ENCODE assay signal across 18 cellular contexts in genomic region chr5:72587909-72588308, GRCh38.
DNase-seq lines count a peak whose midpoint lies in the region; ATAC-seq, FAIRE-seq and TF ChIP-seq lines count a peak whose summit lies in the region.
"Had no signal": no experiment of that assay in that cellular context is flagged by ENCODE, and none has a peak within 500 bp of the region (broad histone marks: within the 10 kb centered on the region; RNA-seq: fewer than 3 reads in every experiment).

No MANE protein-coding gene starts in this region.

- no peaks in the 10 kb centered on the region for H3K36me3 ChIP-seq in H1 (ENCODE audit: control insufficient read depth in 2 of 4, insufficient read depth in 4 of 4, low read length in 3 of 4)
- H3K36me3 ChIP-seq in neural progenitor cell = no peaks in the 10 kb centered on the region
- H3K36me3 ChIP-seq in right lobe of liver = no peaks in the 10 kb centered on the region
- no peaks in the 10 kb centered on the region for H3K36me3 ChIP-seq in body of pancreas (replicated peaks in 1 of 2; ENCODE audit: insufficient read depth in 1 of 2, low read depth in 2 of 2)
- H3K36me3 ChIP-seq: gastrocnemius medialis had no signal

- H3K27ac ChIP-seq in H1 (ENCODE audit: low read depth, low read length) (no peak overlapping the region), neural progenitor cell (no peak overlapping the region), right lobe of liver (no peak overlapping the region), body of pancreas (no peak overlapping the region)
- H3K27ac ChIP-seq: dorsolateral prefrontal cortex, gastrocnemius medialis had no signal

- no peaks in the 10 kb centered on the region for H3K9me3 Mint-ChIP-seq in neural progenitor cell
- H3K9me3 Mint-ChIP-seq: activated T-helper 1 cell treated with anti-CD3 and anti-CD28 coated beads, Interleukin-12 subunit alpha, Interleukin-12 subunit beta, Interleukin-2, Interleukin-4 antibody, amounts not matched to agents 30 ng/mL and 10 ng/mL and 1 ng/mL, durations not matched to agents 14 hours and 24 hours and 36 hours; stimulated activated naive B cell treated with anti-CD40 and anti-IgM and Interleukin-4, amounts not matched to agents 10 μg/mL and 1 μg/mL and 100 μg/mL, for 72 hours had no signal

- H3K4me2 ChIP-seq in H1 (ENCODE audit: insufficient read depth in 1 of 2, low read depth in 2 of 2, low read length in 2 of 2) = no peak overlapping the region; a peak in 1 of 4 replicates
- no peak overlapping the region for H3K4me2 ChIP-seq in neural progenitor cell

- H3K4me1 ChIP-seq in H1 (replicated peaks in 1 of 4; ENCODE audit: control insufficient read depth in 3 of 4, insufficient read depth in 4 of 4, low read length in 3 of 4) (no peaks in the 10 kb centered on the region; a peak in 1 of 7 replicates), neural progenitor cell (peaks cover 10% of the 10 kb centered on the region), right lobe of liver (no peaks in the 10 kb centered on the region), body of pancreas (no peaks in the 10 kb centered on the region)
- H3K4me1 ChIP-seq: gastrocnemius medialis had no signal

- no peak overlapping the region for H4K8ac ChIP-seq in H1 (ENCODE audit: extremely low read depth, insufficient read depth, low read length)

- no peak overlapping the region for H3K18ac ChIP-seq in H1 (ENCODE audit: extremely low read depth, low read length)

- intact Hi-C loops in right lobe of liver (cut with DNase I) (no loop called here), body of pancreas (cut with DNase I) (no loop called here)

- no peaks in the 10 kb centered on the region for H3K27me3 Mint-ChIP-seq in neural progenitor cell (ENCODE audit: insufficient read depth, low read depth)

- H3K27ac Mint-ChIP-seq in neural progenitor cell = peak overlapping the region; percentile 8
- H3K27ac Mint-ChIP-seq: activated T-helper 1 cell treated with anti-CD3 and anti-CD28 coated beads, Interleukin-12 subunit alpha, Interleukin-12 subunit beta, Interleukin-2, Interleukin-4 antibody, amounts not matched to agents 30 ng/mL and 10 ng/mL and 1 ng/mL, durations not matched to agents 14 hours and 24 hours and 36 hours; stimulated activated naive B cell treated with anti-CD40 and anti-IgM and Interleukin-4, amounts not matched to agents 10 μg/mL and 1 μg/mL and 100 μg/mL, for 72 hours had no signal

- H4K20me1 ChIP-seq in H1 (replicated peaks in 1 of 2; ENCODE audit: control insufficient read depth in 1 of 2, insufficient read depth in 2 of 2, low read length in 2 of 2) (no peaks in the 10 kb centered on the region), neural progenitor cell (ENCODE audit: low read depth) (no peaks in the 10 kb centered on the region)

- no peak overlapping the region for H2AK5ac ChIP-seq in H1 (ENCODE audit: low read depth, low read length)

- H3K79me1 ChIP-seq in H1 (ENCODE audit: low read depth, low read length) = no peaks in the 10 kb centered on the region

- FAIRE-seq in H1 (lab: Jason Lieb, UNC) = peak; percentile 28
- FAIRE-seq: islet of Langerhans had no signal

- no peak overlapping the region for H4K91ac ChIP-seq in H1 (replicated peaks; ENCODE audit: insufficient read length, low read length)

- no peak overlapping the region; a peak in 2 of 7 replicates for H3K9ac ChIP-seq in H1 (replicated peaks in 1 of 4; ENCODE audit: extremely low read depth in 1 of 4, low read depth in 3 of 4, low read length in 3 of 4)
- H3K9ac ChIP-seq in neural progenitor cell = no peak overlapping the region

- no peak overlapping the region for H4K5ac ChIP-seq in H1 (ENCODE audit: insufficient read length, low read depth, low read length)

- POLR2A ChIA-PET in H1 (lab: Charles Lee; ENCODE audit: partially characterized antibody) = no interaction called here

- H3K4ac ChIP-seq in H1 (replicated peaks; ENCODE audit: insufficient read length, low read depth, low read length) = no peak overlapping the region

- H3K27me3 ChIP-seq in H1 (replicated peaks in 1 of 4; ENCODE audit: control insufficient read depth in 3 of 4, extremely low read depth in 1 of 4, insufficient read depth in 3 of 4, low read length in 3 of 4) (no peaks in the 10 kb centered on the region), neural progenitor cell (no peaks in the 10 kb centered on the region), right lobe of liver (no peaks in the 10 kb centered on the region), body of pancreas (no peaks in the 10 kb centered on the region)
- H3K27me3 ChIP-seq: dorsolateral prefrontal cortex, gastrocnemius medialis had no signal

- TF ChIP-seq CTCF in H1 (IDR thresholded peaks at IDR 0.05; ENCODE audit: control extremely low read depth in 1 of 3, insufficient read depth in 1 of 3, low read depth in 1 of 3, low read length in 3 of 3) = no peak
- TF ChIP-seq CTCF in neural progenitor cell (IDR thresholded peaks at IDR 0.05) = no peak
- no peak for TF ChIP-seq CTCF in right lobe of liver (IDR thresholded peaks at IDR 0.05)
- no peak for TF ChIP-seq CTCF in body of pancreas (IDR thresholded peaks at IDR 0.05)

- no peaks in the 10 kb centered on the region for H3F3A ChIP-seq in neural progenitor cell (ENCODE audit: low read depth)

- H3K9me3 ChIP-seq in H1 (ENCODE audit: insufficient read depth in 2 of 2, low read depth in 1 of 2, low read length in 1 of 2) = no peaks in the 10 kb centered on the region
- no peaks in the 10 kb centered on the region for H3K9me3 ChIP-seq in neural progenitor cell (ENCODE audit: low read depth)
- H3K9me3 ChIP-seq in right lobe of liver = no peaks in the 10 kb centered on the region
- no peaks in the 10 kb centered on the region for H3K9me3 ChIP-seq in body of pancreas
- H3K9me3 ChIP-seq: gastrocnemius medialis had no signal

- no peak overlapping the region for H3K23ac ChIP-seq in H1 (ENCODE audit: insufficient read length)

- H2BK5ac ChIP-seq in H1 (ENCODE audit: low read depth, low read length) = no peak overlapping the region

- CTCF ChIA-PET in H1 (lab: Charles Lee; ENCODE audit: partially characterized antibody) = interaction anchor here (1.3 kb wide), 1 partner anchor 10 kb away, joined by 3 read pairs; no protein-coding TSS in a partner anchor

- DNase-seq in EH (ENCODE audit: low read depth) (peak; percentile 52), KBM-7 (peak; percentile 62), H1 (ENCODE audit: low read depth in 1 of 2, low spot score in 2 of 2) (no peak), neural progenitor cell (ENCODE audit: low spot score) (no peak), right lobe of liver (no peak), body of pancreas (no peak)
- DNase-seq: amniotic stem cell; dorsolateral prefrontal cortex; gastrocnemius medialis; GDM1; NCI-H1105; stimulated activated CD4-positive, alpha-beta T cell treated with anti-CD3 and anti-CD28 coated beads, Interleukin-4, amount 100 ng/mL, for 4 hours; stimulated activated naive B cell treated with anti-CD40 and anti-IgM and Interleukin-4, amounts not matched to agents 10 μg/mL and 1 μg/mL and 100 μg/mL, for 72 hours; T-helper 2 cell had no signal

- H2BK20ac ChIP-seq in H1 (ENCODE audit: low read length) = no peak overlapping the region

- H3K36me3 Mint-ChIP-seq in neural progenitor cell = no peaks in the 10 kb centered on the region
- H3K36me3 Mint-ChIP-seq: stimulated activated naive B cell treated with anti-CD40 and anti-IgM and Interleukin-4, amounts not matched to agents 10 μg/mL and 1 μg/mL and 100 μg/mL, for 72 hours had no signal

- no peak overlapping the region for H3K14ac ChIP-seq in H1 (ENCODE audit: insufficient read length)

- H3K4me3 ChIP-seq in H1 (ENCODE audit: extremely low read depth in 1 of 4, insufficient read depth in 2 of 4, low read depth in 3 of 4, low read length in 4 of 4) = no peak overlapping the region
- H3K4me3 ChIP-seq in neural progenitor cell = no peak overlapping the region
- H3K4me3 ChIP-seq in right lobe of liver = no peak overlapping the region
- no peak overlapping the region for H3K4me3 ChIP-seq in body of pancreas
- H3K4me3 ChIP-seq: dorsolateral prefrontal cortex, gastrocnemius medialis had no signal

- H3K56ac ChIP-seq in H1 (replicated peaks; ENCODE audit: insufficient read length, low read depth, low read length) = no peak overlapping the region

- H3K4me1 Mint-ChIP-seq in neural progenitor cell = peaks cover 11% of the 10 kb centered on the region
- H3K4me1 Mint-ChIP-seq: stimulated activated naive B cell treated with anti-CD40 and anti-IgM and Interleukin-4, amounts not matched to agents 10 μg/mL and 1 μg/mL and 100 μg/mL, for 72 hours had no signal

- 77% methylated on average over 4 of the region's 4 CpGs; no CpG with 5 or more reads in 1 of the 2 experiments for WGBS in H1 (ENCODE audit: extremely low coverage in 1 of 2, insufficient coverage in 1 of 2, insufficient read length in 1 of 2, insufficient replicate concordance in 2 of 2, low coverage in 1 of 2, low lambda C conversion rate in 2 of 2, missing lambda C conversion rate in 1 of 2), 2 experiments
- 52% methylated on average over 4 of the region's 4 CpGs for WGBS in right lobe of liver (ENCODE audit: insufficient coverage, low coverage, low lambda C conversion rate, missing lambda C conversion rate)
- 69 to 76% methylated on average over 4 of the region's 4 CpGs for WGBS in body of pancreas, 2 donors

- H2AFZ ChIP-seq in H1 (ENCODE audit: low read length) = peak overlapping the region; percentile 95
- H2AFZ ChIP-seq in neural progenitor cell (replicated peaks) = peak overlapping the region; percentile 91

- TF ChIP-seq POLR2A in H1 (IDR thresholded peaks at IDR 0.05; ENCODE audit: control extremely low read depth in 1 of 2, low read depth in 2 of 2, low read length in 2 of 2) (no peak), right lobe of liver (IDR thresholded peaks at IDR 0.05) (no peak), body of pancreas (IDR thresholded peaks at IDR 0.05) (no peak)

- TF ChIP-seq EP300 in H1 (IDR thresholded peaks at IDR 0.05; ENCODE audit: borderline replicate concordance in 1 of 2, low read depth in 2 of 2, low read length in 2 of 2) = no peak

- ATAC-seq in right lobe of liver = no peak
- ATAC-seq in body of pancreas = no peak
- ATAC-seq in HG03196 (IDR thresholded peaks at IDR 0.05; ENCODE audit: unreplicated experiment) = no peak
- ATAC-seq in GM18907 (IDR thresholded peaks at IDR 0.05; ENCODE audit: unreplicated experiment) = no peak
- ATAC-seq: gastrocnemius medialis; stimulated activated naive B cell treated with anti-CD40 and anti-IgM and Interleukin-4, amounts not matched to agents 10 μg/mL and 1 μg/mL and 100 μg/mL, for 72 hours had no signal

- H2BK120ac ChIP-seq in H1 (replicated peaks; ENCODE audit: low read depth, low read length) = no peak overlapping the region

- no peak for TF ChIP-seq RAD21 in H1 (IDR thresholded peaks at IDR 0.05 in 1 of 2, conservative IDR thresholded peaks at IDR 0.05 in 1 of 2; ENCODE audit: low read depth in 2 of 2, low read length in 2 of 2)

- no peaks in the 10 kb centered on the region for H3K23me2 ChIP-seq in H1 (ENCODE audit: low read depth, low read length)

- no peak overlapping the region for H2BK12ac ChIP-seq in H1 (ENCODE audit: low read depth, low read length)

- in situ Hi-C loops in KBM-7 (cut with MboI; ENCODE audit: low pct_unique_long_range_greater_than_20kb, low sequenced_read_pairs) = no loop called here

- no peak overlapping the region for H2BK15ac ChIP-seq in H1 (ENCODE audit: low read length)

- no peak overlapping the region for H3K4me3 Mint-ChIP-seq in neural progenitor cell
- H3K4me3 Mint-ChIP-seq: activated T-helper 1 cell treated with anti-CD3 and anti-CD28 coated beads, Interleukin-12 subunit alpha, Interleukin-12 subunit beta, Interleukin-2, Interleukin-4 antibody, amounts not matched to agents 30 ng/mL and 10 ng/mL and 1 ng/mL, durations not matched to agents 14 hours and 24 hours and 36 hours; stimulated activated naive B cell treated with anti-CD40 and anti-IgM and Interleukin-4, amounts not matched to agents 10 μg/mL and 1 μg/mL and 100 μg/mL, for 72 hours had no signal

- H3K79me2 ChIP-seq in H1 (ENCODE audit: control insufficient read depth in 1 of 2, insufficient read depth in 2 of 2, low read length in 2 of 2) (no peaks in the 10 kb centered on the region), neural progenitor cell (ENCODE audit: low read depth) (no peaks in the 10 kb centered on the region)

Comparison
In these comparisons a context has a peak if more than half of its experiments do, and no peak if none do; other contexts are left out.
1. DNase-seq: peak in EH (single experiment) and KBM-7 (single experiment); none in H1 (0 of 2), neural progenitor cell (single experiment), right lobe of liver (0 of 3) and body of pancreas (0 of 4).